In the genomic region with DNA sequence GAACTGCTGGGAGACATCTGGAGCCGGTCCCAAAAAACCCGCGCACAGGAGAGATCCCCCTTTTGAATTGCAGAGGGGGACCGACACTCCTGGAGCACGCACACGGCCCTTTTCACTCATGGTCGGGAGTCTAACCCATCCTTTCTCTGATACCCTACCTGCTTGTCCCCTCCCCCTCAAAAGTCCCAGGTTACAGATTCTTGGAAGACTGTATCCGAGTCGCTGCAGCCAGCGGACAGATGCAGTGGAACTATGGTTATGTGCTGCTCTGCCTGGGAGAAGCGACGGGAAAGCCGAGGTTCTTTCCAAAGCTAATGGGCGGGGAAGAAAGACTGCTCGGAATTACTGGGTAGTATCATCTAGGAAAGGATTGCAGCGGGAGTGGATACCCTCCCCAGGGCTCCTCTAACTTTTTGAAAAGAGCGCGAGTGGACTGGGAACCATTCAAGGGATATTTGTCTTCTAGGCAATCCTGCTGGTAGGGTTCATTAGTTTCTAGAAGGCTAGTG, we compare ENCODE assay signal across 11 cellular contexts. TPM values are rescaled to one million over a fixed set of nuclear protein-coding genes. Genes with fewer than 3 reads are reported as not detected.
DNase-seq lines count a peak whose midpoint lies in the region; TF ChIP-seq lines count a peak whose summit lies in the region.
"Had no signal": no experiment of that assay in that cellular context is flagged by ENCODE, and none has a peak within 500 bp of the region (broad histone marks: within the 10 kb centered on the region; RNA-seq: fewer than 3 reads in every experiment).

No MANE protein-coding gene starts in this region.

- H3K27ac Mint-ChIP-seq in CD8-positive, alpha-beta memory T cell = no peak overlapping the region
- no peak overlapping the region for H3K27ac Mint-ChIP-seq in activated CD4-positive, alpha-beta memory T cell treated with anti-CD3 and anti-CD28 coated beads, Interleukin-2, amount 10 ng/mL, durations not matched to agents 7 days and 5 days

- peaks cover 66 to 89% of the 10 kb centered on the region in 2 donors for H3K27me3 Mint-ChIP-seq in CD8-positive, alpha-beta memory T cell
- H3K27me3 Mint-ChIP-seq in activated CD4-positive, alpha-beta memory T cell treated with anti-CD3 and anti-CD28 coated beads, Interleukin-2, amount 10 ng/mL, durations not matched to agents 7 days and 5 days = peaks cover 86% of the 10 kb centered on the region

- H3K36me3 Mint-ChIP-seq in CD8-positive, alpha-beta memory T cell = no peaks in the 10 kb centered on the region
- no peaks in the 10 kb centered on the region for H3K36me3 Mint-ChIP-seq in activated CD4-positive, alpha-beta memory T cell treated with anti-CD3 and anti-CD28 coated beads, Interleukin-2, amount 10 ng/mL, durations not matched to agents 7 days and 5 days (ENCODE audit: low read depth)

- CTCF ChIA-PET in CD8-positive, alpha-beta memory T cell (lab: Charles Lee) = no interaction called here
- CTCF ChIA-PET in activated CD4-positive, alpha-beta memory T cell treated with anti-CD3 and anti-CD28 coated beads, Interleukin-2, amount 10 ng/mL, durations not matched to agents 7 days and 5 days (lab: Charles Lee) = no interaction called here

- peaks cover 20 to 36% (median 29%) of the 10 kb centered on the region in 3 donors for H3K4me1 Mint-ChIP-seq in CD8-positive, alpha-beta memory T cell
- peaks cover 22% of the 10 kb centered on the region for H3K4me1 Mint-ChIP-seq in activated CD4-positive, alpha-beta memory T cell treated with anti-CD3 and anti-CD28 coated beads, Interleukin-2, amount 10 ng/mL, durations not matched to agents 7 days and 5 days

- no peak for DNase-seq in CD8-positive, alpha-beta memory T cell
- DNase-seq in activated CD4-positive, alpha-beta memory T cell treated with anti-CD3 and anti-CD28 coated beads, Interleukin-2, amount 10 ng/mL, durations not matched to agents 7 days and 5 days = no peak
- DNase-seq in globus pallidus (ENCODE audit: low spot score) (peak; percentile 5), osteoblast (ENCODE audit: insufficient read length, low spot score, missing footprints) (peak; percentile 77), NCI-H2107 treated with DMSO at 0.1 percent for 48 hours (lab: John Stamatoyannopoulos, UW; ENCODE audit: unreplicated experiment) (no peak), GDM1 (lab: John Stamatoyannopoulos, UW) (no peak), AML-193 (lab: John Stamatoyannopoulos, UW) (no peak)
- no peak for DNase-seq in activated CD4-positive, alpha-beta T cell treated with anti-CD3 and anti-CD28 coated beads for 1 hour
- DNase-seq: effector CD8-positive, alpha-beta T cell; stimulated activated CD4-positive, alpha-beta T cell treated with anti-CD3 and anti-CD28 coated beads, Interleukin-1b, Interleukin-23, amount 100 ng/mL, for 48 hours had no signal

- no peaks in the 10 kb centered on the region for H4K20me1 ChIP-seq in osteoblast (ENCODE audit: insufficient read depth, low read length)

- H3K27me3 ChIP-seq in CD8-positive, alpha-beta memory T cell (ENCODE audit: insufficient read depth, low read length, poor library complexity, severe bottlenecking) = peaks cover 50% of the 10 kb centered on the region
- peaks cover 12% of the 10 kb centered on the region for H3K27me3 ChIP-seq in osteoblast (ENCODE audit: insufficient read depth, low read length)

- H3K4me3 Mint-ChIP-seq in CD8-positive, alpha-beta memory T cell = peak overlapping the region; percentile 56 to 84 (median 66)
- peak overlapping the region; percentile 30 for H3K4me3 Mint-ChIP-seq in activated CD4-positive, alpha-beta memory T cell treated with anti-CD3 and anti-CD28 coated beads, Interleukin-2, amount 10 ng/mL, durations not matched to agents 7 days and 5 days

- H3K4me3 ChIP-seq in CD8-positive, alpha-beta memory T cell (ENCODE audit: low read length) = no peak overlapping the region
- peak overlapping the region; percentile 74 for H3K4me3 ChIP-seq in osteoblast (ENCODE audit: insufficient read depth, low read length)

- no peaks in the 10 kb centered on the region for H3K9me3 Mint-ChIP-seq in CD8-positive, alpha-beta memory T cell
- H3K9me3 Mint-ChIP-seq in activated CD4-positive, alpha-beta memory T cell treated with anti-CD3 and anti-CD28 coated beads, Interleukin-2, amount 10 ng/mL, durations not matched to agents 7 days and 5 days = no peaks in the 10 kb centered on the region

- POLR2A ChIA-PET in CD8-positive, alpha-beta memory T cell (lab: Charles Lee) = no interaction called here
- POLR2A ChIA-PET in activated CD4-positive, alpha-beta memory T cell treated with anti-CD3 and anti-CD28 coated beads, Interleukin-2, amount 10 ng/mL, durations not matched to agents 7 days and 5 days (lab: Charles Lee) = interaction anchor here (0.7 kb wide), 1 partner anchor 43 kb away, joined by 3 read pairs; no protein-coding TSS in a partner anchor

- H3K9me3 ChIP-seq in CD8-positive, alpha-beta memory T cell (ENCODE audit: low read length) = no peaks in the 10 kb centered on the region
- no peaks in the 10 kb centered on the region for H3K9me3 ChIP-seq in osteoblast (ENCODE audit: low read depth, low read length)

- H3K4me1 ChIP-seq in CD8-positive, alpha-beta memory T cell (ENCODE audit: insufficient read depth, low read length) = peaks cover 12% of the 10 kb centered on the region
- H3K4me1 ChIP-seq in osteoblast (ENCODE audit: insufficient read depth, low read length) = peaks cover 35% of the 10 kb centered on the region

- peak overlapping the region; percentile 97 for H3K4me2 ChIP-seq in osteoblast (ENCODE audit: insufficient read depth, low read length)

- no peak overlapping the region for H3K27ac ChIP-seq in CD8-positive, alpha-beta memory T cell (ENCODE audit: low read depth, low read length)
- peak overlapping the region; percentile 36 for H3K27ac ChIP-seq in osteoblast (ENCODE audit: low read depth, low read length)
- H3K27ac ChIP-seq: HL-60 had no signal

- TF ChIP-seq CTCF in osteoblast (IDR thresholded peaks at IDR 0.05; ENCODE audit: extremely low read depth, low read depth, low read length) = no peak

- H3K79me2 ChIP-seq in osteoblast (ENCODE audit: insufficient read depth, low read length) = no peaks in the 10 kb centered on the region

- peak overlapping the region; percentile 4 for H2AFZ ChIP-seq in osteoblast (ENCODE audit: low read length)

- H3K36me3 ChIP-seq in CD8-positive, alpha-beta memory T cell (ENCODE audit: insufficient read depth, low read length) = no peaks in the 10 kb centered on the region
- H3K36me3 ChIP-seq in osteoblast (ENCODE audit: insufficient read depth, low read length) = no peaks in the 10 kb centered on the region

RNA-seq across cellular contexts. Expression of a gene that starts 1.5 kb away (rescaled TPM):
- total RNA-seq in CD8-positive, alpha-beta memory T cell = under 1 TPM; 0.33 to 0.44 TPM
- polyA plus RNA-seq in CD8-positive, alpha-beta memory T cell = not detected
- not detected for total RNA-seq in activated CD4-positive, alpha-beta memory T cell treated with anti-CD3 and anti-CD28 coated beads, Interleukin-2, amount 10 ng/mL, durations not matched to agents 7 days and 5 days
- 2.2 and 3.2 TPM in 2 replicates for total RNA-seq in osteoblast

Comparison
In these comparisons a context has a peak if more than half of its experiments do, and no peak if none do; other contexts are left out.
1. DNase-seq: peak in globus pallidus (single experiment) and osteoblast (single experiment); none in CD8-positive, alpha-beta memory T cell (0 of 5), activated CD4-positive, alpha-beta memory T cell treated with anti-CD3 and anti-CD28 coated beads, Interleukin-2, amount 10 ng/mL, durations not matched to agents 7 days and 5 days (single experiment), NCI-H2107 treated with DMSO at 0.1 percent for 48 hours (single experiment), GDM1 (single experiment), AML-193 (0 of 2) and activated CD4-positive, alpha-beta T cell treated with anti-CD3 and anti-CD28 coated beads for 1 hour (single experiment).